1 cellular context compared by ENCODE assay signal in the genomic region with DNA sequence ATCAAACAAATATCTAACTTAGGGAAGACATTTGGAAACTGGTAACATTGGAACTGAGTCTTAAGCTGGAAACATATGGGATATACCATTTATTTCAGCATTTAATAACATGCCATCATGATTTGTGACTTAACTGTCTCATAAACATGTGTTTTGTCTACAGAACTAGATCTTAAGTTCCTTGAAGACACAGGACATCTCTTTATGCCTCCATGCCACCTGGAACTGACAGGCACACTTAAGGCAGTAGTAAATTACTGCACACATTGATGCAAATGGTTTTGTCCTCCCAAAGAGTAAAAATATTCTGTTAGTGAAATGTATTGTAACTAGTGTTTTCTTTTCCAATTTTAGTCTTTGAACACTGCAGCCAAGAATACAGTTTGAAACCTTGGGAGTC.
TF ChIP-seq lines count a peak whose summit lies in the region.

No MANE protein-coding gene starts in this region.

TF ChIP-seq in GM23338, 12 proteins besides CTCF, POLR2A, EP300 and RAD21 (continued from another document):
- TF ChIP-seq, protein P1, sequence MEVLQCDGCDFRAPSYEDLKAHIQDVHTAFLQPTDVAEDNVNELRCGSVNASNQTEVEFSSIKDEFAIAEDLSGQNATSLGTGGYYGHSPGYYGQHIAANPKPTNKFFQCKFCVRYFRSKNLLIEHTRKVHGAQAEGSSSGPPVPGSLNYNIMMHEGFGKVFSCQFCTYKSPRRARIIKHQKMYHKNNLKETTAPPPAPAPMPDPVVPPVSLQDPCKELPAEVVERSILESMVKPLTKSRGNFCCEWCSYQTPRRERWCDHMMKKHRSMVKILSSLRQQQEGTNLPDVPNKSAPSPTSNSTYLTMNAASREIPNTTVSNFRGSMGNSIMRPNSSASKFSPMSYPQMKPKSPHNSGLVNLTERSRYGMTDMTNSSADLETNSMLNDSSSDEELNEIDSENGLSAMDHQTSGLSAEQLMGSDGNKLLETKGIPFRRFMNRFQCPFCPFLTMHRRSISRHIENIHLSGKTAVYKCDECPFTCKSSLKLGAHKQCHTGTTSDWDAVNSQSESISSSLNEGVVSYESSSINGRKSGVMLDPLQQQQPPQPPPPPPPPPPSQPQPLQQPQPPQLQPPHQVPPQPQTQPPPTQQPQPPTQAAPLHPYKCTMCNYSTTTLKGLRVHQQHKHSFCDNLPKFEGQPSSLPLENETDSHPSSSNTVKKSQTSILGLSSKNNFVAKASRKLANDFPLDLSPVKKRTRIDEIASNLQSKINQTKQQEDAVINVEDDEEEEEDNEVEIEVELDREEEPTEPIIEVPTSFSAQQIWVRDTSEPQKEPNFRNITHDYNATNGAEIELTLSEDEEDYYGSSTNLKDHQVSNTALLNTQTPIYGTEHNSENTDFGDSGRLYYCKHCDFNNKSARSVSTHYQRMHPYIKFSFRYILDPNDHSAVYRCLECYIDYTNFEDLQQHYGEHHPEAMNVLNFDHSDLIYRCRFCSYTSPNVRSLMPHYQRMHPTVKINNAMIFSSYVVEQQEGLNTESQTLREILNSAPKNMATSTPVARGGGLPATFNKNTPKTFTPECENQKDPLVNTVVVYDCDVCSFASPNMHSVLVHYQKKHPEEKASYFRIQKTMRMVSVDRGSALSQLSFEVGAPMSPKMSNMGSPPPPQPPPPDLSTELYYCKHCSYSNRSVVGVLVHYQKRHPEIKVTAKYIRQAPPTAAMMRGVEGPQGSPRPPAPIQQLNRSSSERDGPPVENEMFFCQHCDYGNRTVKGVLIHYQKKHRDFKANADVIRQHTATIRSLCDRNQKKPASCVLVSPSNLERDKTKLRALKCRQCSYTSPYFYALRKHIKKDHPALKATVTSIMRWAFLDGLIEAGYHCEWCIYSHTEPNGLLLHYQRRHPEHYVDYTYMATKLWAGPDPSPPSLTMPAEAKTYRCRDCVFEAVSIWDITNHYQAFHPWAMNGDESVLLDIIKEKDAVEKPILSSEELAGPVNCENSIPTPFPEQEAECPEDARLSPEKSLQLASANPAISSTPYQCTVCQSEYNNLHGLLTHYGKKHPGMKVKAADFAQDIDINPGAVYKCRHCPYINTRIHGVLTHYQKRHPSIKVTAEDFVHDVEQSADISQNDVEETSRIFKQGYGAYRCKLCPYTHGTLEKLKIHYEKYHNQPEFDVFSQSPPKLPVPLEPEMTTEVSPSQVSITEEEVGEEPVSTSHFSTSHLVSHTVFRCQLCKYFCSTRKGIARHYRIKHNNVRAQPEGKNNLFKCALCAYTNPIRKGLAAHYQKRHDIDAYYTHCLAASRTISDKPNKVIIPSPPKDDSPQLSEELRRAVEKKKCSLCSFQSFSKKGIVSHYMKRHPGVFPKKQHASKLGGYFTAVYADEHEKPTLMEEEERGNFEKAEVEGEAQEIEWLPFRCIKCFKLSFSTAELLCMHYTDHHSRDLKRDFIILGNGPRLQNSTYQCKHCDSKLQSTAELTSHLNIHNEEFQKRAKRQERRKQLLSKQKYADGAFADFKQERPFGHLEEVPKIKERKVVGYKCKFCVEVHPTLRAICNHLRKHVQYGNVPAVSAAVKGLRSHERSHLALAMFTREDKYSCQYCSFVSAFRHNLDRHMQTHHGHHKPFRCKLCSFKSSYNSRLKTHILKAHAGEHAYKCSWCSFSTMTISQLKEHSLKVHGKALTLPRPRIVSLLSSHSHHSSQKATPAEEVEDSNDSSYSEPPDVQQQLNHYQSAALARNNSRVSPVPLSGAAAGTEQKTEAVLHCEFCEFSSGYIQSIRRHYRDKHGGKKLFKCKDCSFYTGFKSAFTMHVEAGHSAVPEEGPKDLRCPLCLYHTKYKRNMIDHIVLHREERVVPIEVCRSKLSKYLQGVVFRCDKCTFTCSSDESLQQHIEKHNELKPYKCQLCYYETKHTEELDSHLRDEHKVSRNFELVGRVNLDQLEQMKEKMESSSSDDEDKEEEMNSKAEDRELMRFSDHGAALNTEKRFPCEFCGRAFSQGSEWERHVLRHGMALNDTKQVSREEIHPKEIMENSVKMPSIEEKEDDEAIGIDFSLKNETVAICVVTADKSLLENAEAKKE (CRISPR knock-in tag; IDR thresholded peaks at IDR 0.05) = no peak
- TF ChIP-seq CREB1 (CRISPR knock-in tag; IDR thresholded peaks at IDR 0.05; ENCODE audit: low read depth) (no peak), EZH2phosphoT487 (IDR thresholded peaks at IDR 0.05; ENCODE audit: unreplicated experiment) (no peak), STAT1 (IDR thresholded peaks at IDR 0.05; ENCODE audit: unreplicated experiment) (no peak)
TF ChIP-seq in GM23338: peak in this region for 0.
